Comparison of ENCODE assay signal across 1 cellular context in genomic region chr13:45385320-45385719, GRCh38.
TF ChIP-seq lines count a peak whose summit lies in the region.

No MANE protein-coding gene starts in this region.

TF ChIP-seq in GM12878, 131 proteins besides CTCF, POLR2A, EP300 and RAD21 (continued from another document):
- no peak for TF ChIP-seq REST (IDR thresholded peaks at IDR 0.05; ENCODE audit: low read depth, low read length)
- no peak for TF ChIP-seq MAX (IDR thresholded peaks at IDR 0.05; ENCODE audit: low read depth, low read length)
- no peak for TF ChIP-seq PAX8 (IDR thresholded peaks at IDR 0.05)
- TF ChIP-seq BCLAF1 (IDR thresholded peaks at IDR 0.05) = no peak
